8 cellular contexts compared by ENCODE assay signal in genomic region chr11:614583-615452, GRCh38. TPM values are rescaled to one million over a fixed set of nuclear protein-coding genes. Genes with fewer than 3 reads are reported as not detected.
A peak's percentile ranks its signal among the peaks of the same experiment; 100 is the strongest.
DNase-seq lines count a peak whose midpoint lies in the region; ATAC-seq and TF ChIP-seq lines count a peak whose summit lies in the region.

No MANE protein-coding gene starts in this region.

- ATAC-seq in stimulated activated naive CD8-positive, alpha-beta T cell treated with anti-CD3 and anti-CD28 coated beads, Interleukin-15, Interleukin-2, amounts not matched to agents 100 U/mL and 50 U/mL, for 24 hours = no peak
- peak in 3 of 4 donors; percentile 0 to 10 (median 3) for ATAC-seq in heart left ventricle
- ATAC-seq in HG03457 (IDR thresholded peaks at IDR 0.05; ENCODE audit: unreplicated experiment) = no peak

- H3K36me3 Mint-ChIP-seq in stimulated activated naive CD8-positive, alpha-beta T cell treated with anti-CD3 and anti-CD28 coated beads, Interleukin-15, Interleukin-2, amounts not matched to agents 100 ng/mL and 50 ng/mL, for 24 hours (ENCODE audit: low read depth) = peaks cover 19% of the 10 kb centered on the region
- peaks cover 29% of the 10 kb centered on the region for H3K36me3 Mint-ChIP-seq in activated CD4-positive, alpha-beta memory T cell treated with anti-CD3 and anti-CD28 coated beads for 36 hours

- peak overlapping the region; percentile 87 for H3K4me3 Mint-ChIP-seq in stimulated activated naive CD8-positive, alpha-beta T cell treated with anti-CD3 and anti-CD28 coated beads, Interleukin-15, Interleukin-2, amounts not matched to agents 100 ng/mL and 50 ng/mL, for 24 hours
- H3K4me3 Mint-ChIP-seq in activated CD4-positive, alpha-beta memory T cell treated with anti-CD3 and anti-CD28 coated beads for 36 hours = peak overlapping the region; percentile 92

- no peaks in the 10 kb centered on the region for H3K9me3 Mint-ChIP-seq in stimulated activated naive CD8-positive, alpha-beta T cell treated with anti-CD3 and anti-CD28 coated beads, Interleukin-15, Interleukin-2, amounts not matched to agents 100 ng/mL and 50 ng/mL, for 24 hours
- no peaks in the 10 kb centered on the region for H3K9me3 Mint-ChIP-seq in activated CD4-positive, alpha-beta memory T cell treated with anti-CD3 and anti-CD28 coated beads for 36 hours

- peak overlapping the region; percentile 80 for H3K27ac Mint-ChIP-seq in stimulated activated naive CD8-positive, alpha-beta T cell treated with anti-CD3 and anti-CD28 coated beads, Interleukin-15, Interleukin-2, amounts not matched to agents 100 ng/mL and 50 ng/mL, for 24 hours
- peak overlapping the region; percentile 92 for H3K27ac Mint-ChIP-seq in activated CD4-positive, alpha-beta memory T cell treated with anti-CD3 and anti-CD28 coated beads for 36 hours

- POLR2A ChIA-PET in activated CD4-positive, alpha-beta memory T cell treated with anti-CD3 and anti-CD28 coated beads for 36 hours (lab: Charles Lee) = interaction anchor here (0.5 to 1.4 kb wide), 6 partner anchors 14 to 181 kb away, joined by 3 to 5 read pairs (median 4); partner anchors contain the start of genes HRAS and PHRF1

- no peak for DNase-seq in stimulated activated naive CD8-positive, alpha-beta T cell treated with anti-CD3 and anti-CD28 coated beads, Interleukin-15, Interleukin-2, amounts not matched to agents 100 U/mL and 50 U/mL, for 24 hours
- peak; percentile 23 for DNase-seq in activated CD4-positive, alpha-beta memory T cell treated with anti-CD3 and anti-CD28 coated beads for 36 hours
- peak in 2 of 5 donors; percentile 58 to 74 for DNase-seq in heart left ventricle
- peak; percentile 68 for DNase-seq in sigmoid colon
- DNase-seq in NCI-H1930 (lab: John Stamatoyannopoulos, UW) = no peak
- no peak for DNase-seq in putamen (ENCODE audit: low spot score)

- CTCF ChIA-PET in activated CD4-positive, alpha-beta memory T cell treated with anti-CD3 and anti-CD28 coated beads for 36 hours (lab: Charles Lee) = no interaction called here

- intact Hi-C loops in activated CD4-positive, alpha-beta memory T cell treated with anti-CD3 and anti-CD28 coated beads for 36 hours (cut with micrococcal nuclease) = loop anchor here (5.0 kb wide), 2 partner anchors 38 to 182 kb away; partner anchors contain the start of genes PHRF1 and SLC25A22
- intact Hi-C loops in heart left ventricle (cut with DNase I) (loop anchor here in 3 of 10 donors (2.0 to 5.0 kb wide), 3 partner anchors 38 to 77 kb away; partner anchors contain the start of gene PHRF1 (in 2 of the 3)), sigmoid colon (cut with DNase I) (loop anchor here (5.0 kb wide), 1 partner anchor 38 kb away; the partner anchor contains the start of gene PHRF1)

- H3K27me3 Mint-ChIP-seq in stimulated activated naive CD8-positive, alpha-beta T cell treated with anti-CD3 and anti-CD28 coated beads, Interleukin-15, Interleukin-2, amounts not matched to agents 100 ng/mL and 50 ng/mL, for 24 hours = no peaks in the 10 kb centered on the region
- no peaks in the 10 kb centered on the region for H3K27me3 Mint-ChIP-seq in activated CD4-positive, alpha-beta memory T cell treated with anti-CD3 and anti-CD28 coated beads for 36 hours

- TF ChIP-seq POLR2A in heart left ventricle (IDR thresholded peaks at IDR 0.05) = no peak
- TF ChIP-seq POLR2A in sigmoid colon (IDR thresholded peaks at IDR 0.05) = no peak

- no peak for TF ChIP-seq EP300 in sigmoid colon (IDR thresholded peaks at IDR 0.05)

- H3K4me1 ChIP-seq in heart left ventricle (peaks cover 8 to 38% (median 22%) of the 10 kb centered on the region in 12 donors), sigmoid colon (peaks cover 0 to 33% (median 27%) of the 10 kb centered on the region in 4 donors)

- H3K36me3 ChIP-seq in heart left ventricle (peaks cover 0 to 53% (median 35%) of the 10 kb centered on the region in 9 donors), sigmoid colon (peaks cover 22 to 52% (median 33%) of the 10 kb centered on the region in 4 donors)

- peaks cover 22% of the 10 kb centered on the region for H3K4me1 Mint-ChIP-seq in stimulated activated naive CD8-positive, alpha-beta T cell treated with anti-CD3 and anti-CD28 coated beads, Interleukin-15, Interleukin-2, amounts not matched to agents 100 ng/mL and 50 ng/mL, for 24 hours (ENCODE audit: low read depth)
- peaks cover 17% of the 10 kb centered on the region for H3K4me1 Mint-ChIP-seq in activated CD4-positive, alpha-beta memory T cell treated with anti-CD3 and anti-CD28 coated beads for 36 hours (ENCODE audit: low read depth)

- peak overlapping the region; percentile 25 to 90 (median 70) for H3K4me3 ChIP-seq in heart left ventricle
- peak overlapping the region; percentile 61 to 72 (median 66) for H3K4me3 ChIP-seq in sigmoid colon

- WGBS in heart left ventricle, 4 donors = 48 to 66% (median 52%) methylated on average over 37 to 67 of the region's 67 CpGs
- 25 to 64% methylated on average over 67 of the region's 67 CpGs for WGBS in sigmoid colon, 2 donors

- H3K9me3 ChIP-seq in heart left ventricle (no peaks in the 10 kb centered on the region), sigmoid colon (no peaks in the 10 kb centered on the region)

- H3K27me3 ChIP-seq in heart left ventricle = no peaks in the 10 kb centered on the region
- no peaks in the 10 kb centered on the region for H3K27me3 ChIP-seq in sigmoid colon

- H3K27ac ChIP-seq in heart left ventricle (peak overlapping the region; percentile 76 to 99 (median 92)), sigmoid colon (peak overlapping the region; percentile 82 to 95 (median 87))

- TF ChIP-seq CTCF in heart left ventricle (IDR thresholded peaks at IDR 0.05) (no peak), sigmoid colon (IDR thresholded peaks at IDR 0.05) (no peak)

RNA-seq across cellular contexts. Expression of gene IRF7, which starts 0.9 kb away (rescaled TPM):
- 10 to 100 TPM; 79.9 to 80.7 TPM for total RNA-seq in activated CD4-positive, alpha-beta memory T cell treated with anti-CD3 and anti-CD28 coated beads for 36 hours
- 10 to 100 TPM in 7 of 9 donors, 1 to 10 TPM in 2; 5.5 to 30.6 (median 14.9) TPM for total RNA-seq in heart left ventricle
- polyA plus RNA-seq in heart left ventricle = 10 to 100 TPM in 1 of 2 donors, 1 to 10 TPM in 1; 9.5 to 21.1 TPM
- 10 to 100 TPM in 3 of 4 donors, 1 to 10 TPM in 1; 8.6 to 18.2 (median 14.2) TPM for total RNA-seq in sigmoid colon
- 10 to 100 TPM; 10.8 to 73.9 (median 26.8) TPM for polyA plus RNA-seq in sigmoid colon

RNA-seq across cellular contexts. Expression of gene CDHR5, which starts 9.9 kb away (rescaled TPM):
- total RNA-seq in activated CD4-positive, alpha-beta memory T cell treated with anti-CD3 and anti-CD28 coated beads for 36 hours = not detected
- total RNA-seq in heart left ventricle = not detected
- polyA plus RNA-seq in heart left ventricle = under 1 TPM in 1 of 2 donors, not detected in 1; 0.07 TPM
- total RNA-seq in sigmoid colon = 1 to 10 TPM in 2 of 4 donors, not detected in 2; 1.8 to 1.9 TPM
- 100 to 1,000 TPM in 1 of 3 donors, 10 to 100 TPM in 2; 18.0 to 136 (median 29.4) TPM for polyA plus RNA-seq in sigmoid colon

RNA-seq across cellular contexts. Expression of gene SCT, which starts 12.2 kb away (rescaled TPM):
- total RNA-seq in activated CD4-positive, alpha-beta memory T cell treated with anti-CD3 and anti-CD28 coated beads for 36 hours = not detected
- under 1 TPM in 1 of 9 donors, not detected in 8; 0.81 TPM for total RNA-seq in heart left ventricle
- polyA plus RNA-seq in heart left ventricle = not detected
- total RNA-seq in sigmoid colon = not detected
- 1 to 10 TPM in 1 of 3 donors, not detected in 2; 1.1 TPM for polyA plus RNA-seq in sigmoid colon

RNA-seq across cellular contexts. Expression of gene DRD4, which starts 22.3 kb away (rescaled TPM):
- under 1 TPM; 0.21 to 0.39 TPM for total RNA-seq in activated CD4-positive, alpha-beta memory T cell treated with anti-CD3 and anti-CD28 coated beads for 36 hours
- 1 to 10 TPM in 1 of 9 donors, under 1 TPM in 5, not detected in 3; 0.20 to 1.0 (median 0.48) TPM for total RNA-seq in heart left ventricle
- under 1 TPM in 1 of 2 donors, not detected in 1; 0.07 TPM for polyA plus RNA-seq in heart left ventricle
- total RNA-seq in sigmoid colon = 1 to 10 TPM in 1 of 4 donors, under 1 TPM in 1, not detected in 2; 0.41 to 2.2 TPM
- under 1 TPM in 1 of 3 donors, not detected in 2; 0.28 TPM for polyA plus RNA-seq in sigmoid colon

RNA-seq across cellular contexts. Expression of gene PHRF1, which starts 38.5 kb away (rescaled TPM):
- 10 to 100 TPM; 32.4 to 33.5 TPM for total RNA-seq in activated CD4-positive, alpha-beta memory T cell treated with anti-CD3 and anti-CD28 coated beads for 36 hours
- 10 to 100 TPM; 11.6 to 21.3 (median 18.3) TPM for total RNA-seq in heart left ventricle
- 10 to 100 TPM; 16.1 to 18.1 TPM for polyA plus RNA-seq in heart left ventricle
- total RNA-seq in sigmoid colon = 10 to 100 TPM; 11.8 to 21.2 (median 17.9) TPM
- polyA plus RNA-seq in sigmoid colon = 10 to 100 TPM in 2 of 3 donors, 1 to 10 TPM in 1; 6.6 to 29.3 (median 11.3) TPM

Comparison
In these comparisons a context has a peak if more than half of its experiments do, and no peak if none do; other contexts are left out.
1. ATAC-seq: peak in heart left ventricle (3 of 4); none in stimulated activated naive CD8-positive, alpha-beta T cell treated with anti-CD3 and anti-CD28 coated beads, Interleukin-15, Interleukin-2, amounts not matched to agents 100 U/mL and 50 U/mL, for 24 hours (single experiment) and HG03457 (single experiment).
2. DNase-seq: peak in activated CD4-positive, alpha-beta memory T cell treated with anti-CD3 and anti-CD28 coated beads for 36 hours (single experiment) and sigmoid colon (single experiment); none in stimulated activated naive CD8-positive, alpha-beta T cell treated with anti-CD3 and anti-CD28 coated beads, Interleukin-15, Interleukin-2, amounts not matched to agents 100 U/mL and 50 U/mL, for 24 hours (single experiment), NCI-H1930 (0 of 2) and putamen (single experiment).